8 cellular contexts compared by ENCODE assay signal in the genomic region with DNA sequence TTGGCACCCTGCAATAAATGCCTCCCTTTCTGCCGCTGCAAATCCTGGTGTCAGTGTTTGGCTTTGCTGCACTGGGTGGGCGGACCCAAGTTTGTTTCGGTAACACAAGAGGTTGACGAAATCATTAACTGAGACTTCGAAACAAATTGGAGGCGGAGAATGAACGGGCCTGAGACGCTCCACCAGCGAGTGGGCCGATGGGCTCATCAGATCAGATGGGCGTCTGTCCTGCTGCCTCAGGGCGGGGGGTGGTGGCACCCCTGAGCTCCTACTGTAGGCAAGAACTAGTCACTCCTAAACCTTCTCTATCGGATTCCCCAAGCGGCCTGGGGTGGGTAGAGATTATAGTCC. TPM values are rescaled to one million over a fixed set of nuclear protein-coding genes. Genes with fewer than 3 reads are reported as not detected.
DNase-seq lines count a peak whose midpoint lies in the region; ATAC-seq, FAIRE-seq and TF ChIP-seq lines count a peak whose summit lies in the region.

No MANE protein-coding gene starts in this region.

- H3K4me2 ChIP-seq in K562 (ENCODE audit: insufficient read depth, low read length) = peak overlapping the region; percentile 66; the same call in 1 of the 2 replicates

- peak overlapping the region in 1 of 2 experiments; percentile 86; a peak in 2 of 4 replicates for H3K9ac ChIP-seq in K562 (ENCODE audit: insufficient read depth in 1 of 2, low read depth in 2 of 2, low read length in 2 of 2)

- no peaks in the 10 kb centered on the region for H3K36me3 ChIP-seq in K562 (ENCODE audit: control insufficient read depth, insufficient read depth, low read length)

- peaks cover 4 to 22% of the 10 kb centered on the region in 2 experiments; a peak in 4 of 5 replicates for H3K4me1 ChIP-seq in K562 (replicated peaks in 1 of 2; ENCODE audit: control insufficient read depth in 2 of 2, insufficient read depth in 2 of 2, low read length in 2 of 2)

- no peaks in the 10 kb centered on the region; the same call in 1 of the 2 replicates for H3K9me3 ChIP-seq in K562 (replicated peaks; ENCODE audit: control insufficient read depth, insufficient read depth, low read depth, low read length)

- H4K20me1 ChIP-seq in K562 (replicated peaks; ENCODE audit: control insufficient read depth, insufficient read depth, low read length) = peaks cover 4% of the 10 kb centered on the region; the same call in 1 of the 2 replicates

- DNase-seq in CD1c-positive myeloid dendritic cell (ENCODE audit: extremely low spot score) (peak; percentile 81), K562 (ENCODE audit: extremely low read depth in 1 of 4, low spot score in 3 of 4) (no peak), iris pigment epithelial cell (ENCODE audit: low read depth) (peak; percentile 69), KG1 (lab: John Stamatoyannopoulos, UW) (no peak), pons (ENCODE audit: low spot score) (no peak)
- peak; percentile 39 for DNase-seq in stimulated activated CD8-positive, alpha-beta memory T cell treated with anti-CD3 and anti-CD28 coated beads, Interleukin-4, amount 100 ng/mL, for 48 hours
- DNase-seq in effector CD4-positive, alpha-beta T cell = no peak

- POLR2A ChIA-PET in K562 (lab: Yijun Ruan, JAX) = interaction anchor here (0.7 to 1.0 kb wide), 2 partner anchors 13 to 18 kb away, joined by 3 to 4 read pairs; no protein-coding TSS in a partner anchor

- TF ChIP-seq RAD21 in K562 (CRISPR knock-in tag; conservative IDR thresholded peaks at IDR 0.05 in 1 of 2, IDR thresholded peaks at IDR 0.05 in 1 of 2) = no peak

- CTCF ChIA-PET in K562 (lab: Yijun Ruan, JAX; ENCODE audit: low intra/inter-chr PET ratio) = interaction anchor here (1.0 kb wide), 1 partner anchor 17 kb away, joined by 4 read pairs; no protein-coding TSS in a partner anchor

- no peak overlapping the region for H3K4me3 ChIP-seq in K562

- TF ChIP-seq EP300 in K562 (IDR thresholded peaks at IDR 0.05; ENCODE audit: low read length) = no peak

- no peak for TF ChIP-seq POLR2A in K562 (conservative IDR thresholded peaks at IDR 0.05)

- no peaks in the 10 kb centered on the region for H3K9me1 ChIP-seq in K562 (ENCODE audit: control insufficient read depth, insufficient read depth, low read length)

- H3K79me2 ChIP-seq in K562 (ENCODE audit: control insufficient read depth, insufficient read depth, low read length) = no peaks in the 10 kb centered on the region

- peaks cover 2 to 34% of the 10 kb centered on the region in 2 experiments for H3K27me3 ChIP-seq in K562 (ENCODE audit: control insufficient read depth in 2 of 2, insufficient read depth in 2 of 2, low read length in 2 of 2)

- no TSS peak for BruUV-seq in K562 (replicated peaks; lab: Mats Ljungman, UMichigan)

- in situ Hi-C loops in K562 (cut with MboI) = no loop called here

- WGBS in K562 (ENCODE audit: insufficient coverage, low coverage, missing lambda C conversion rate) = 64% methylated on average over 14 of the region's 14 CpGs

- ATAC-seq in HG03460 (IDR thresholded peaks at IDR 0.05; ENCODE audit: unreplicated experiment) (peak; percentile 5), K562 (no peak)

- peak overlapping the region; percentile 78; the same call in 1 of the 2 replicates for H2AFZ ChIP-seq in K562 (ENCODE audit: low read depth, low read length)

- no peak for FAIRE-seq in K562 (lab: Jason Lieb, UNC)

- intact Hi-C loops in K562 (cut with micrococcal nuclease) = no loop called here

- no peak overlapping the region for H3K27ac ChIP-seq in K562 (ENCODE audit: extremely low read depth, low read depth, low read length)

- no peak for TF ChIP-seq CTCF in K562 (IDR thresholded peaks at IDR 0.05 in 2 of 3, conservative IDR thresholded peaks at IDR 0.05 in 1 of 3; ENCODE audit: insufficient read depth in 2 of 3, low read depth in 1 of 3, low read length in 3 of 3)

TF ChIP-seq in K562, 482 proteins besides CTCF, POLR2A, EP300 and RAD21:
- TF ChIP-seq EP400 (IDR thresholded peaks at IDR 0.05) (no peak), PHTF2 (CRISPR knock-in tag; IDR thresholded peaks at IDR 0.05) (no peak), SIX5 (IDR thresholded peaks at IDR 0.05; ENCODE audit: borderline replicate concordance in 1 of 2, insufficient read depth in 1 of 2, low read depth in 1 of 2, low read length in 2 of 2) (no peak), RBM39 (optimal IDR thresholded peaks at IDR 0.05; ENCODE audit: low read depth, low read length) (no peak), ZNF354B (CRISPR knock-in tag; IDR thresholded peaks at IDR 0.05) (no peak), ZNF121 (CRISPR knock-in tag; conservative IDR thresholded peaks at IDR 0.05) (no peak)
TF ChIP-seq in K562: peak in this region for 0.

RNA-seq across cellular contexts. Expression of a gene that starts 0.9 kb away (rescaled TPM):
- 1.3 and 7.9 TPM in 2 replicates for total RNA-seq in K562 (2011; cell fraction: chromatin; rRNA removed; ENCODE audit: low replicate concordance)
- 2.8 TPM in 2 replicates for total RNA-seq in K562 (2011; cell fraction: nucleolus; rRNA removed)
- total RNA-seq in K562 (2011; cell fraction: nucleoplasm; rRNA removed) = 4.2 and 4.4 TPM in 2 replicates
- total RNA-seq in K562 (2014; rRNA removed) (0.36 TPM in 1 of 2 replicates, not detected in the other), K562 (2014; rRNA removed; fragmentation: Illumina TruSeq; extraction: Trizol) (0.04 TPM in 1 of 2 replicates, not detected in the other), K562 (2015; rRNA removed; fragmentation: Illumina TruSeq; extraction: Trizol) (0.14 TPM in 1 of 2 replicates, not detected in the other), K562 (2021) (0.40 and 0.44 TPM in 2 replicates)
- polyA plus RNA-seq in K562 (2011; rRNA removed) (0.43 and 1.7 TPM in 2 replicates), K562 (2014; fragmentation: Illumina TruSeq; extraction: Trizol) (0.13 and 0.44 TPM in 2 replicates), K562 (2014; fragmentation: Nextera tagmentation; extraction: Ambion mirVana) (not detected), K562 (2014; rRNA removed) (0.05 and 0.12 TPM in 2 replicates)
- polyA plus RNA-seq in K562 (2011; cell fraction: cytosol; rRNA removed) = 0.49 and 0.81 TPM in 2 replicates
- polyA plus RNA-seq in K562 (2011; cell fraction: nucleus; rRNA removed) = 4.4 and 6.0 TPM in 2 replicates
- 1.00 and 1.3 TPM in 2 replicates for polyA plus RNA-seq in K562 (2012)
- polyA minus RNA-seq in K562 (2011; rRNA and poly(A)+ RNA removed) = 0.53 and 0.84 TPM in 2 replicates
- 0.86 and 3.5 TPM in 2 replicates for polyA minus RNA-seq in K562 (2011; cell fraction: cytosol; rRNA and poly(A)+ RNA removed)
- 1.5 and 3.6 TPM in 2 replicates for polyA minus RNA-seq in K562 (2011; cell fraction: nucleus; rRNA and poly(A)+ RNA removed)

RNA-seq across cellular contexts. Expression of a gene that starts 31.7 kb away (rescaled TPM):
- 0.21 and 0.25 TPM in 2 replicates for total RNA-seq in K562 (2011; cell fraction: chromatin; rRNA removed; ENCODE audit: low replicate concordance)
- 0.33 TPM in 1 of 2 replicates, not detected in the other for total RNA-seq in K562 (2011; cell fraction: nucleolus; rRNA removed)
- not detected in 2 replicates for total RNA-seq in K562 (2011; cell fraction: nucleoplasm; rRNA removed)
- total RNA-seq in K562 (2014; rRNA removed) (not detected in 2 replicates), K562 (2014; rRNA removed; fragmentation: Illumina TruSeq; extraction: Trizol) (not detected in 2 replicates), K562 (2015; rRNA removed; fragmentation: Illumina TruSeq; extraction: Trizol) (not detected in 2 replicates), K562 (2021) (not detected in 2 replicates)
- polyA plus RNA-seq in K562 (2011; rRNA removed) (0.03 and 0.04 TPM in 2 replicates), K562 (2014; fragmentation: Illumina TruSeq; extraction: Trizol) (not detected in 2 replicates), K562 (2014; fragmentation: Nextera tagmentation; extraction: Ambion mirVana) (not detected), K562 (2014; rRNA removed) (not detected in 2 replicates)
- 0.03 and 0.12 TPM in 2 replicates for polyA plus RNA-seq in K562 (2011; cell fraction: cytosol; rRNA removed)
- polyA plus RNA-seq in K562 (2011; cell fraction: nucleus; rRNA removed) = not detected in 2 replicates
- polyA plus RNA-seq in K562 (2012) = 0.04 and 0.05 TPM in 2 replicates
- not detected in 2 replicates for polyA minus RNA-seq in K562 (2011; rRNA and poly(A)+ RNA removed)
- polyA minus RNA-seq in K562 (2011; cell fraction: cytosol; rRNA and poly(A)+ RNA removed) = not detected in 2 replicates
- not detected in 2 replicates for polyA minus RNA-seq in K562 (2011; cell fraction: nucleus; rRNA and poly(A)+ RNA removed)

RNA-seq across cellular contexts. Expression of a gene that starts 36.8 kb away (rescaled TPM):
- total RNA-seq in K562 (2011; cell fraction: chromatin; rRNA removed; ENCODE audit: low replicate concordance) = 2.0 and 3.9 TPM in 2 replicates
- total RNA-seq in K562 (2011; cell fraction: nucleolus; rRNA removed) = 2.4 and 4.2 TPM in 2 replicates
- 1.1 and 1.8 TPM in 2 replicates for total RNA-seq in K562 (2011; cell fraction: nucleoplasm; rRNA removed)
- total RNA-seq in K562 (2014; rRNA removed) (not detected in 2 replicates), K562 (2014; rRNA removed; fragmentation: Illumina TruSeq; extraction: Trizol) (not detected in 2 replicates), K562 (2015; rRNA removed; fragmentation: Illumina TruSeq; extraction: Trizol) (not detected in 2 replicates), K562 (2021) (not detected in 2 replicates)
- polyA plus RNA-seq in K562 (2011; rRNA removed) (not detected in 2 replicates), K562 (2014; fragmentation: Illumina TruSeq; extraction: Trizol) (not detected in 2 replicates), K562 (2014; fragmentation: Nextera tagmentation; extraction: Ambion mirVana) (not detected), K562 (2014; rRNA removed) (not detected in 2 replicates)
- not detected in 2 replicates for polyA plus RNA-seq in K562 (2011; cell fraction: cytosol; rRNA removed)
- polyA plus RNA-seq in K562 (2011; cell fraction: nucleus; rRNA removed) = 0.74 and 0.86 TPM in 2 replicates
- polyA plus RNA-seq in K562 (2012) = 0.33 TPM in 1 of 2 replicates, not detected in the other
- polyA minus RNA-seq in K562 (2011; rRNA and poly(A)+ RNA removed) = not detected in 2 replicates
- not detected in 2 replicates for polyA minus RNA-seq in K562 (2011; cell fraction: cytosol; rRNA and poly(A)+ RNA removed)
- polyA minus RNA-seq in K562 (2011; cell fraction: nucleus; rRNA and poly(A)+ RNA removed) = 1.4 TPM in 1 of 2 replicates, not detected in the other

Comparison
In these comparisons a context has a peak if more than half of its experiments do, and no peak if none do; other contexts are left out.
1. DNase-seq: peak in CD1c-positive myeloid dendritic cell (single experiment), iris pigment epithelial cell (single experiment) and stimulated activated CD8-positive, alpha-beta memory T cell treated with anti-CD3 and anti-CD28 coated beads, Interleukin-4, amount 100 ng/mL, for 48 hours (single experiment); none in K562 (0 of 4), KG1 (single experiment), pons (single experiment) and effector CD4-positive, alpha-beta T cell (single experiment).